In genomic region chr16:26666486-26666885, GRCh38 we compare ENCODE assay signal across 17 cellular contexts.
DNase-seq lines count a peak whose midpoint lies in the region; ATAC-seq and TF ChIP-seq lines count a peak whose summit lies in the region.
"Had no signal": no experiment of that assay in that cellular context is flagged by ENCODE, and none has a peak within 500 bp of the region (broad histone marks: within the 10 kb centered on the region; RNA-seq: fewer than 3 reads in every experiment).

No MANE protein-coding gene starts in this region.

- H3K9me2 ChIP-seq in Karpas-422 (replicated peaks; ENCODE audit: insufficient read depth, low read length): no peaks in the 10 kb centered on the region

- no peak overlapping the region for H3K27ac Mint-ChIP-seq in activated CD8-positive, alpha-beta T cell treated with anti-CD3 and anti-CD28 coated beads for 36 hours
- H3K27ac Mint-ChIP-seq in activated CD8-positive, alpha-beta T cell treated with anti-CD3 and anti-CD28 coated beads, Interleukin-2, amount 10 ng/mL, durations not matched to agents 7 days and 5 days: no peak overlapping the region
- H3K27ac Mint-ChIP-seq in activated T-helper 17 cell treated with anti-CD3 and anti-CD28 coated beads, Interleukin-2, amount 50 U/mL, for 72 hours: no peak overlapping the region
- H3K27ac Mint-ChIP-seq in stimulated activated effector memory CD8-positive, alpha-beta T cell treated with anti-CD3 and anti-CD28 coated beads, Interleukin-12 subunit alpha, Interleukin-12 subunit beta, amount 100 ng/mL, for 72 hours: no peak overlapping the region
- H3K27ac Mint-ChIP-seq in CD14-positive monocyte: no peak overlapping the region
- H3K27ac Mint-ChIP-seq: HFFc6 had no signal

- H3K27ac ChIP-seq in Karpas-422 (ENCODE audit: low read length): peak overlapping the region; percentile 91
- H3K27ac ChIP-seq: C4-2B, HL-60 had no signal

- peaks cover 5% of the 10 kb centered on the region for H3K9me3 ChIP-seq in Karpas-422 (ENCODE audit: low read length)

- peak; percentile 41 for ATAC-seq in activated CD8-positive, alpha-beta T cell treated with anti-CD3 and anti-CD28 coated beads for 36 hours
- ATAC-seq in activated CD8-positive, alpha-beta T cell treated with anti-CD3 and anti-CD28 coated beads, Interleukin-2, amount 10 ng/mL, durations not matched to agents 7 days and 5 days: no peak
- ATAC-seq in activated T-helper 17 cell treated with anti-CD3 and anti-CD28 coated beads, Interleukin-2, amount 50 U/mL, for 72 hours (replicated peaks): peak; percentile 34
- peak; percentile 48 for ATAC-seq in stimulated activated effector memory CD8-positive, alpha-beta T cell treated with anti-CD3 and anti-CD28 coated beads, Interleukin-12 subunit alpha, Interleukin-12 subunit beta, amount 100 ng/mL, for 72 hours
- ATAC-seq: GM12878 had no signal

- no peak overlapping the region for H3K4me2 ChIP-seq in Karpas-422 (ENCODE audit: low read depth, low read length, poor library complexity, severe bottlenecking)

- no peaks in the 10 kb centered on the region for H3K27me3 ChIP-seq in Karpas-422 (ENCODE audit: low read length)
- H3K27me3 ChIP-seq: BE2C had no signal

- POLR2A ChIA-PET in activated CD8-positive, alpha-beta T cell treated with anti-CD3 and anti-CD28 coated beads for 36 hours (lab: Charles Lee): no interaction called here
- POLR2A ChIA-PET in activated CD8-positive, alpha-beta T cell treated with anti-CD3 and anti-CD28 coated beads, Interleukin-2, amount 10 ng/mL, durations not matched to agents 7 days and 5 days (lab: Charles Lee): interaction anchor here (1.0 kb wide), 1 partner anchor 72 kb away, joined by 3 read pairs; no protein-coding TSS in a partner anchor

- H3K4me1 ChIP-seq in Karpas-422 (ENCODE audit: low read length): peaks cover 33% of the 10 kb centered on the region
- H3K4me1 ChIP-seq: BE2C had no signal

- H2AFZ ChIP-seq in Karpas-422 (ENCODE audit: low read length): no peak overlapping the region

- intact Hi-C loops in activated CD8-positive, alpha-beta T cell treated with anti-CD3 and anti-CD28 coated beads for 36 hours (cut with micrococcal nuclease): no loop called here
- intact Hi-C loops in CD14-positive monocyte (cut with micrococcal nuclease): no loop called here

- no peak for TF ChIP-seq CTCF in activated CD8-positive, alpha-beta T cell treated with anti-CD3 and anti-CD28 coated beads for 36 hours (IDR thresholded peaks at IDR 0.05)
- no peak for TF ChIP-seq CTCF in CD14-positive monocyte (IDR thresholded peaks at IDR 0.05)

- H3K9ac ChIP-seq in Karpas-422 (ENCODE audit: low read length): no peak overlapping the region

- peaks cover 9% of the 10 kb centered on the region for H3K9me3 Mint-ChIP-seq in activated CD8-positive, alpha-beta T cell treated with anti-CD3 and anti-CD28 coated beads for 36 hours
- H3K9me3 Mint-ChIP-seq in activated CD8-positive, alpha-beta T cell treated with anti-CD3 and anti-CD28 coated beads, Interleukin-2, amount 10 ng/mL, durations not matched to agents 7 days and 5 days (ENCODE audit: insufficient read depth): no peaks in the 10 kb centered on the region
- H3K9me3 Mint-ChIP-seq in activated T-helper 17 cell treated with anti-CD3 and anti-CD28 coated beads, Interleukin-2, amount 50 U/mL, for 72 hours: peaks cover 3% of the 10 kb centered on the region
- peaks cover 3% of the 10 kb centered on the region for H3K9me3 Mint-ChIP-seq in stimulated activated effector memory CD8-positive, alpha-beta T cell treated with anti-CD3 and anti-CD28 coated beads, Interleukin-12 subunit alpha, Interleukin-12 subunit beta, amount 100 ng/mL, for 72 hours
- peaks cover 0 to 3% (median 0%) of the 10 kb centered on the region in 7 donors for H3K9me3 Mint-ChIP-seq in CD14-positive monocyte

- no peak overlapping the region for H3K4me3 Mint-ChIP-seq in activated CD8-positive, alpha-beta T cell treated with anti-CD3 and anti-CD28 coated beads for 36 hours
- H3K4me3 Mint-ChIP-seq in activated CD8-positive, alpha-beta T cell treated with anti-CD3 and anti-CD28 coated beads, Interleukin-2, amount 10 ng/mL, durations not matched to agents 7 days and 5 days: no peak overlapping the region
- peak overlapping the region; percentile 10 for H3K4me3 Mint-ChIP-seq in activated T-helper 17 cell treated with anti-CD3 and anti-CD28 coated beads, Interleukin-2, amount 50 U/mL, for 72 hours
- no peak overlapping the region for H3K4me3 Mint-ChIP-seq in stimulated activated effector memory CD8-positive, alpha-beta T cell treated with anti-CD3 and anti-CD28 coated beads, Interleukin-12 subunit alpha, Interleukin-12 subunit beta, amount 100 ng/mL, for 72 hours
- H3K4me3 Mint-ChIP-seq in CD14-positive monocyte: no peak overlapping the region
- H3K4me3 Mint-ChIP-seq: HFFc6 had no signal

- H3K4me3 ChIP-seq in Karpas-422 (ENCODE audit: low read length): no peak overlapping the region
- H3K4me3 ChIP-seq: GM12878 had no signal

- H3K36me3 ChIP-seq in Karpas-422 (ENCODE audit: insufficient read depth, low read length): no peaks in the 10 kb centered on the region
- H3K36me3 ChIP-seq: BE2C had no signal

- peaks cover 35% of the 10 kb centered on the region for H3K4me1 Mint-ChIP-seq in activated CD8-positive, alpha-beta T cell treated with anti-CD3 and anti-CD28 coated beads for 36 hours (ENCODE audit: low read depth)
- peaks cover 25% of the 10 kb centered on the region for H3K4me1 Mint-ChIP-seq in activated CD8-positive, alpha-beta T cell treated with anti-CD3 and anti-CD28 coated beads, Interleukin-2, amount 10 ng/mL, durations not matched to agents 7 days and 5 days (ENCODE audit: low read depth)
- H3K4me1 Mint-ChIP-seq in activated T-helper 17 cell treated with anti-CD3 and anti-CD28 coated beads, Interleukin-2, amount 50 U/mL, for 72 hours: peaks cover 4% of the 10 kb centered on the region
- peaks cover 23% of the 10 kb centered on the region for H3K4me1 Mint-ChIP-seq in stimulated activated effector memory CD8-positive, alpha-beta T cell treated with anti-CD3 and anti-CD28 coated beads, Interleukin-12 subunit alpha, Interleukin-12 subunit beta, amount 100 ng/mL, for 72 hours
- no peaks in the 10 kb centered on the region for H3K4me1 Mint-ChIP-seq in CD14-positive monocyte

- no peak for DNase-seq in activated CD8-positive, alpha-beta T cell treated with anti-CD3 and anti-CD28 coated beads for 36 hours
- DNase-seq in activated CD8-positive, alpha-beta T cell treated with anti-CD3 and anti-CD28 coated beads, Interleukin-2, amount 10 ng/mL, durations not matched to agents 7 days and 5 days: no peak
- no peak for DNase-seq in Karpas-422
- no peak for DNase-seq in stimulated activated effector memory CD8-positive, alpha-beta T cell treated with anti-CD3 and anti-CD28 coated beads, Interleukin-12 subunit alpha, Interleukin-12 subunit beta, amount 100 ng/mL, for 72 hours (ENCODE audit: low spot score in 2 of 2)
- no peak for DNase-seq in CD14-positive monocyte (ENCODE audit: low spot score)
- no peak for DNase-seq in AG20443 (ENCODE audit: low spot score)
- DNase-seq: 8988T, BE2C, Calu3, DMS 273 treated with DMSO at 0.1 percent for 48 hours, DMS79, HCEC 1CT, HFFc6 had no signal

- H3K27me3 Mint-ChIP-seq in activated CD8-positive, alpha-beta T cell treated with anti-CD3 and anti-CD28 coated beads for 36 hours: peaks cover 15% of the 10 kb centered on the region
- peaks cover 9% of the 10 kb centered on the region for H3K27me3 Mint-ChIP-seq in activated CD8-positive, alpha-beta T cell treated with anti-CD3 and anti-CD28 coated beads, Interleukin-2, amount 10 ng/mL, durations not matched to agents 7 days and 5 days (ENCODE audit: low read depth)
- peaks cover 3% of the 10 kb centered on the region for H3K27me3 Mint-ChIP-seq in activated T-helper 17 cell treated with anti-CD3 and anti-CD28 coated beads, Interleukin-2, amount 50 U/mL, for 72 hours
- H3K27me3 Mint-ChIP-seq in CD14-positive monocyte (ENCODE audit: low read depth in 3 of 3): peaks cover 2 to 5% (median 5%) of the 10 kb centered on the region in 3 donors

- H3K36me3 Mint-ChIP-seq in activated CD8-positive, alpha-beta T cell treated with anti-CD3 and anti-CD28 coated beads for 36 hours (ENCODE audit: low read depth): no peaks in the 10 kb centered on the region
- no peaks in the 10 kb centered on the region for H3K36me3 Mint-ChIP-seq in activated CD8-positive, alpha-beta T cell treated with anti-CD3 and anti-CD28 coated beads, Interleukin-2, amount 10 ng/mL, durations not matched to agents 7 days and 5 days (ENCODE audit: low read depth)
- no peaks in the 10 kb centered on the region for H3K36me3 Mint-ChIP-seq in activated T-helper 17 cell treated with anti-CD3 and anti-CD28 coated beads, Interleukin-2, amount 50 U/mL, for 72 hours (ENCODE audit: low read depth)
- no peaks in the 10 kb centered on the region for H3K36me3 Mint-ChIP-seq in stimulated activated effector memory CD8-positive, alpha-beta T cell treated with anti-CD3 and anti-CD28 coated beads, Interleukin-12 subunit alpha, Interleukin-12 subunit beta, amount 100 ng/mL, for 72 hours
- H3K36me3 Mint-ChIP-seq in CD14-positive monocyte: no peaks in the 10 kb centered on the region

- H3K79me2 ChIP-seq in Karpas-422 (ENCODE audit: low read length): no peaks in the 10 kb centered on the region

- H4K20me1 ChIP-seq in Karpas-422 (ENCODE audit: insufficient read depth, low read depth, low read length): no peaks in the 10 kb centered on the region

- CTCF ChIA-PET in activated CD8-positive, alpha-beta T cell treated with anti-CD3 and anti-CD28 coated beads for 36 hours (lab: Charles Lee): interaction anchor here (1.3 to 2.1 kb wide), 2 partner anchors 9 to 21 kb away, joined by 3 to 12 read pairs; no protein-coding TSS in a partner anchor
- CTCF ChIA-PET in activated CD8-positive, alpha-beta T cell treated with anti-CD3 and anti-CD28 coated beads, Interleukin-2, amount 10 ng/mL, durations not matched to agents 7 days and 5 days (lab: Charles Lee): interaction anchor here (2.7 kb wide), 1 partner anchor 21 kb away, joined by 11 read pairs; no protein-coding TSS in a partner anchor
